Comparison of ENCODE assay signal across 28 cellular contexts in genomic region chr6:115287467-115287866, GRCh38.
"Had no signal": no experiment of that assay in that cellular context is flagged by ENCODE, and none has a peak within 500 bp of the region (broad histone marks: within the 10 kb centered on the region; RNA-seq: fewer than 3 reads in every experiment).

No MANE protein-coding gene starts in this region.

- H3K36me3 Mint-ChIP-seq: natural killer cell treated with Interleukin-12 subunit alpha and Interleukin-12 subunit beta and Interleukin-15 and Interleukin-18, amount 100 ng/mL, for 72 hours; stimulated activated effector memory CD8-positive, alpha-beta T cell treated with anti-CD3 and anti-CD28 coated beads, Interleukin-12 subunit alpha, Interleukin-12 subunit beta, amount 100 ng/mL, for 72 hours; stimulated activated naive B cell treated with anti-CD40 and anti-IgM and Interleukin-4, amounts not matched to agents 10 μg/mL and 1 μg/mL and 100 μg/mL, for 72 hours had no signal

- H3K79me2 ChIP-seq: parathyroid adenoma had no signal

- FAIRE-seq: small intestine, urothelium cell line had no signal

- H3K4me3 Mint-ChIP-seq: natural killer cell treated with Interleukin-12 subunit alpha and Interleukin-12 subunit beta and Interleukin-15 and Interleukin-18, amount 100 ng/mL, for 72 hours; nephron progenitor cell; neural crest cell; stimulated activated effector memory CD8-positive, alpha-beta T cell treated with anti-CD3 and anti-CD28 coated beads, Interleukin-12 subunit alpha, Interleukin-12 subunit beta, amount 100 ng/mL, for 72 hours; stimulated activated naive B cell treated with anti-CD40 and anti-IgM and Interleukin-4, amounts not matched to agents 10 μg/mL and 1 μg/mL and 100 μg/mL, for 72 hours; stimulated activated naive CD8-positive, alpha-beta T cell treated with anti-CD3 and anti-CD28 coated beads, Interleukin-15, Interleukin-2, amounts not matched to agents 100 ng/mL and 50 ng/mL, for 24 hours had no signal

- H3K27ac Mint-ChIP-seq: natural killer cell treated with Interleukin-12 subunit alpha and Interleukin-12 subunit beta and Interleukin-15 and Interleukin-18, amount 100 ng/mL, for 72 hours; nephron progenitor cell; progenitor cell of endocrine pancreas; stimulated activated effector memory CD8-positive, alpha-beta T cell treated with anti-CD3 and anti-CD28 coated beads, Interleukin-12 subunit alpha, Interleukin-12 subunit beta, amount 100 ng/mL, for 72 hours; stimulated activated naive B cell treated with anti-CD40 and anti-IgM and Interleukin-4, amounts not matched to agents 10 μg/mL and 1 μg/mL and 100 μg/mL, for 72 hours; stimulated activated naive CD8-positive, alpha-beta T cell treated with anti-CD3 and anti-CD28 coated beads, Interleukin-15, Interleukin-2, amounts not matched to agents 100 ng/mL and 50 ng/mL, for 24 hours had no signal

- H3K9ac ChIP-seq: parathyroid adenoma had no signal

- H3K4me1 Mint-ChIP-seq: nephron progenitor cell; neural crest cell; stimulated activated effector memory CD8-positive, alpha-beta T cell treated with anti-CD3 and anti-CD28 coated beads, Interleukin-12 subunit alpha, Interleukin-12 subunit beta, amount 100 ng/mL, for 72 hours; stimulated activated naive B cell treated with anti-CD40 and anti-IgM and Interleukin-4, amounts not matched to agents 10 μg/mL and 1 μg/mL and 100 μg/mL, for 72 hours had no signal

- H3K9me3 Mint-ChIP-seq: nephron progenitor cell, neural crest cell had no signal

- DNase-seq: nephron progenitor cell; occipital lobe; ovary; psoas muscle; right cardiac atrium; right lobe of liver; sigmoid colon; small intestine; stimulated activated CD4-positive, alpha-beta T cell treated with anti-CD3 and anti-CD28 coated beads, Interleukin-15, amount 100 ng/mL, for 24 hours; stimulated activated CD4-positive, alpha-beta T cell treated with anti-CD3 and anti-CD28 coated beads, Interleukin-2, amount 100 ng/mL, for 24 hours; stimulated activated CD4-positive, alpha-beta T cell treated with anti-CD3 and anti-CD28 coated beads, Interleukin-2, amount 100 ng/mL, for 48 hours; stimulated activated CD4-positive, alpha-beta T cell treated with anti-CD3 and anti-CD28 coated beads, Interleukin-4, amount 100 ng/mL, for 24 hours; stimulated activated naive B cell treated with anti-CD40 and anti-IgM and Interleukin-4, amounts not matched to agents 10 μg/mL and 1 μg/mL and 100 μg/mL, for 72 hours; stimulated activated naive CD4-positive, alpha-beta T cell treated with Interleukin-2 at 50 U/mL for 16 hours; stomach; thyroid gland; trophoblast cell; upper lobe of left lung had no signal

- H3K27me3 Mint-ChIP-seq: natural killer cell treated with Interleukin-12 subunit alpha and Interleukin-12 subunit beta and Interleukin-15 and Interleukin-18, amount 100 ng/mL, for 72 hours; progenitor cell of endocrine pancreas; stimulated activated naive B cell treated with anti-CD40 and anti-IgM and Interleukin-4, amounts not matched to agents 10 μg/mL and 1 μg/mL and 100 μg/mL, for 72 hours; stimulated activated naive CD8-positive, alpha-beta T cell treated with anti-CD3 and anti-CD28 coated beads, Interleukin-15, Interleukin-2, amounts not matched to agents 100 ng/mL and 50 ng/mL, for 24 hours had no signal

- H2AFZ ChIP-seq: parathyroid adenoma had no signal

- H3K36me3 ChIP-seq: ovary, right lobe of liver, sigmoid colon, stomach, thoracic aorta, thyroid gland, tibial nerve, upper lobe of left lung, vagina had no signal

- H3K27ac ChIP-seq: ovary, parathyroid adenoma, psoas muscle, right lobe of liver, sigmoid colon, stomach, thoracic aorta, thyroid gland, tibial nerve, upper lobe of left lung, vagina had no signal

- H3K9me3 ChIP-seq: ovary, psoas muscle, right lobe of liver, sigmoid colon, stomach, thoracic aorta, thyroid gland, tibial nerve, upper lobe of left lung, vagina had no signal

- H3K27me3 ChIP-seq: ovary, right lobe of liver, sigmoid colon, stomach, thyroid gland, tibial nerve, upper lobe of left lung, vagina had no signal

- H3K4me3 ChIP-seq: ovary, psoas muscle, right lobe of liver, sigmoid colon, stomach, thoracic aorta, thyroid gland, tibial nerve, upper lobe of left lung, vagina had no signal

- ATAC-seq: natural killer cell treated with Interleukin-12 subunit alpha and Interleukin-12 subunit beta and Interleukin-15 and Interleukin-18, amount 100 ng/mL, for 72 hours; psoas muscle; right cardiac atrium; right lobe of liver; stimulated activated effector memory CD8-positive, alpha-beta T cell treated with anti-CD3 and anti-CD28 coated beads, Interleukin-12 subunit alpha, Interleukin-12 subunit beta, amount 100 ng/mL, for 72 hours; stimulated activated naive B cell treated with anti-CD40 and anti-IgM and Interleukin-4, amounts not matched to agents 10 μg/mL and 1 μg/mL and 100 μg/mL, for 72 hours had no signal

- H3K4me1 ChIP-seq: parathyroid adenoma, psoas muscle, right lobe of liver, sigmoid colon, stomach, thyroid gland, tibial nerve, upper lobe of left lung, vagina had no signal
